1 cellular context compared by ENCODE assay signal in the genomic region with DNA sequence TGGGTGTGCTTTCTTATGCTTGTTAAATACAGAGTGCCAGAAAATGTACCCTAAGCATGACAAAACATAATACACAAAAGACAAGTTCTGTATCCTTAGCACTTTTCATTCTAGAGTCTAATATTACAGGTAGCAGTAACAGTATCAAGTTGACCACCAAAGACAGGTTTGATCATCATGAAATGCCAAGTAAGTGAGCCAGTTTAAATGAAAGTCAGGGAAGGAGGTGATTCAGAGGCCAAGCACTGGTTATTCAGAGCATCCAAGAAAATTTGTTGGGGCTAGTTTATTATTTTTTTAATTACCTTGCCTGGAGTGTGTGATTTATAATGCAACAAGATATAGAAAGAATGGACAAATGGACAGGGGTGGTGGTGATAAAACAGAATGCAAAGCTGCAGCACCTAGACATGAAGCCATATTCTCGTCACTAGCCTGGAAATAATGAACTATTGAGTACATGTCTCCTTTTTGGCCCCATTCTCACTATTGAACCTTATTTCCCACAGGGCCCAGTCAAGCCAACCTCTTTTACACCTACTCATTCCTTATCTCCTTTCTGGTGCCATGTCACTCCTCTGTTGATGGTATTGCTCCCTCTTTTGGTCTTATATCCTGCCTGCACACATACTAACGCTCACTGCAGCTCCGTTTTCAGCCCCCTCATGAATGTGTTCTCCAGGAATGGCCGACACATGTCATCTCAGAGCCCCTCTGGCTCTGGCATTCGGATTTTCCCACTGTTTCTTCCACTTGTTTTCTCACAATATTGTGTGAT.
TF ChIP-seq lines count a peak whose summit lies in the region.

No MANE protein-coding gene starts in this region.

TF ChIP-seq in K562, 482 proteins besides CTCF, POLR2A, EP300 and RAD21 (continued from another document):
- TF ChIP-seq, protein P1, sequence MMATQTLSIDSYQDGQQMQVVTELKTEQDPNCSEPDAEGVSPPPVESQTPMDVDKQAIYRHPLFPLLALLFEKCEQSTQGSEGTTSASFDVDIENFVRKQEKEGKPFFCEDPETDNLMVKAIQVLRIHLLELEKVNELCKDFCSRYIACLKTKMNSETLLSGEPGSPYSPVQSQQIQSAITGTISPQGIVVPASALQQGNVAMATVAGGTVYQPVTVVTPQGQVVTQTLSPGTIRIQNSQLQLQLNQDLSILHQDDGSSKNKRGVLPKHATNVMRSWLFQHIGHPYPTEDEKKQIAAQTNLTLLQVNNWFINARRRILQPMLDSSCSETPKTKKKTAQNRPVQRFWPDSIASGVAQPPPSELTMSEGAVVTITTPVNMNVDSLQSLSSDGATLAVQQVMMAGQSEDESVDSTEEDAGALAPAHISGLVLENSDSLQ (IDR thresholded peaks at IDR 0.05) = peak; percentile 19; the same call in 1 of the 2 replicates
- TF ChIP-seq NCOR1 (IDR thresholded peaks at IDR 0.05) = no peak
- TF ChIP-seq DIDO1 (tag; IDR thresholded peaks at IDR 0.05; ENCODE audit: low read depth) = no peak
- TF ChIP-seq ZNF324 (CRISPR knock-in tag; IDR thresholded peaks at IDR 0.05) = no peak
- TF ChIP-seq ZNF253 (CRISPR knock-in tag; conservative IDR thresholded peaks at IDR 0.05) = no peak
- no peak for TF ChIP-seq ZNF134 (CRISPR knock-in tag; conservative IDR thresholded peaks at IDR 0.05)
- no peak for TF ChIP-seq ZFX (CRISPR knock-in tag; IDR thresholded peaks at IDR 0.05)
- TF ChIP-seq, protein P2, sequence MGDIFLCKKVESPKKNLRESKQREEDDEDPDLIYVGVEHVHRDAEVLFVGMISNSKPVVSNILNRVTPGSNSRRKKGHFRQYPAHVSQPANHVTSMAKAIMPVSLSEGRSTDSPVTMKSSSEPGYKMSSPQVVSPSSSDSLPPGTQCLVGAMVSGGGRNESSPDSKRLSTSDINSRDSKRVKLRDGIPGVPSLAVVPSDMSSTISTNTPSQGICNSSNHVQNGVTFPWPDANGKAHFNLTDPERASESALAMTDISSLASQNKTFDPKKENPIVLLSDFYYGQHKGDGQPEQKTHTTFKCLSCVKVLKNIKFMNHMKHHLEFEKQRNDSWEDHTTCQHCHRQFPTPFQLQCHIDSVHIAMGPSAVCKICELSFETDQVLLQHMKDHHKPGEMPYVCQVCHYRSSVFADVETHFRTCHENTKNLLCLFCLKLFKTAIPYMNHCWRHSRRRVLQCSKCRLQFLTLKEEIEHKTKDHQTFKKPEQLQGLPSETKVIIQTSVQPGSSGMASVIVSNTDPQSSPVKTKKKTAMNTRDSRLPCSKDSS (IDR thresholded peaks at IDR 0.05; ENCODE audit: low read depth, partially characterized antibody) = no peak
- no peak for TF ChIP-seq ZNF197 (CRISPR knock-in tag; IDR thresholded peaks at IDR 0.05; ENCODE audit: low read depth)
- TF ChIP-seq TFAM (CRISPR knock-in tag; conservative IDR thresholded peaks at IDR 0.05) = no peak
- TF ChIP-seq, protein P3, sequence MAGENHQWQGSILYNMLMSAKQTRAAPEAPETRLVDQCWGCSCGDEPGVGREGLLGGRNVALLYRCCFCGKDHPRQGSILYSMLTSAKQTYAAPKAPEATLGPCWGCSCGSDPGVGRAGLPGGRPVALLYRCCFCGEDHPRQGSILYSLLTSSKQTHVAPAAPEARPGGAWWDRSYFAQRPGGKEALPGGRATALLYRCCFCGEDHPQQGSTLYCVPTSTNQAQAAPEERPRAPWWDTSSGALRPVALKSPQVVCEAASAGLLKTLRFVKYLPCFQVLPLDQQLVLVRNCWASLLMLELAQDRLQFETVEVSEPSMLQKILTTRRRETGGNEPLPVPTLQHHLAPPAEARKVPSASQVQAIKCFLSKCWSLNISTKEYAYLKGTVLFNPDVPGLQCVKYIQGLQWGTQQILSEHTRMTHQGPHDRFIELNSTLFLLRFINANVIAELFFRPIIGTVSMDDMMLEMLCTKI (IDR thresholded peaks at IDR 0.05; ENCODE audit: partially characterized antibody) = no peak
- TF ChIP-seq HDGF (IDR thresholded peaks at IDR 0.05) = no peak
- TF ChIP-seq ZNF830 (CRISPR knock-in tag; IDR thresholded peaks at IDR 0.05) = no peak
- TF ChIP-seq ZBED1 (IDR thresholded peaks at IDR 0.05) = no peak
- TF ChIP-seq ZNF347 (CRISPR knock-in tag; IDR thresholded peaks at IDR 0.05; ENCODE audit: low read depth) = no peak
- no peak for TF ChIP-seq KDM4B (IDR thresholded peaks at IDR 0.05; ENCODE audit: borderline replicate concordance in 2 of 2, low read depth in 1 of 2)
- TF ChIP-seq, protein P4, sequence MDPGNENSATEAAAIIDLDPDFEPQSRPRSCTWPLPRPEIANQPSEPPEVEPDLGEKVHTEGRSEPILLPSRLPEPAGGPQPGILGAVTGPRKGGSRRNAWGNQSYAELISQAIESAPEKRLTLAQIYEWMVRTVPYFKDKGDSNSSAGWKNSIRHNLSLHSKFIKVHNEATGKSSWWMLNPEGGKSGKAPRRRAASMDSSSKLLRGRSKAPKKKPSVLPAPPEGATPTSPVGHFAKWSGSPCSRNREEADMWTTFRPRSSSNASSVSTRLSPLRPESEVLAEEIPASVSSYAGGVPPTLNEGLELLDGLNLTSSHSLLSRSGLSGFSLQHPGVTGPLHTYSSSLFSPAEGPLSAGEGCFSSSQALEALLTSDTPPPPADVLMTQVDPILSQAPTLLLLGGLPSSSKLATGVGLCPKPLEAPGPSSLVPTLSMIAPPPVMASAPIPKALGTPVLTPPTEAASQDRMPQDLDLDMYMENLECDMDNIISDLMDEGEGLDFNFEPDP (CRISPR knock-in tag; IDR thresholded peaks at IDR 0.05) = no peak
- peak; percentile 56 for TF ChIP-seq EGR1 (conservative IDR thresholded peaks at IDR 0.05)
- TF ChIP-seq, protein P5, sequence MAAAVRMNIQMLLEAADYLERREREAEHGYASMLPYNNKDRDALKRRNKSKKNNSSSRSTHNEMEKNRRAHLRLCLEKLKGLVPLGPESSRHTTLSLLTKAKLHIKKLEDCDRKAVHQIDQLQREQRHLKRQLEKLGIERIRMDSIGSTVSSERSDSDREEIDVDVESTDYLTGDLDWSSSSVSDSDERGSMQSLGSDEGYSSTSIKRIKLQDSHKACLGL (CRISPR knock-in tag; IDR thresholded peaks at IDR 0.05; ENCODE audit: borderline replicate concordance, poor library complexity, severe bottlenecking) = no peak
